In the genomic region with DNA sequence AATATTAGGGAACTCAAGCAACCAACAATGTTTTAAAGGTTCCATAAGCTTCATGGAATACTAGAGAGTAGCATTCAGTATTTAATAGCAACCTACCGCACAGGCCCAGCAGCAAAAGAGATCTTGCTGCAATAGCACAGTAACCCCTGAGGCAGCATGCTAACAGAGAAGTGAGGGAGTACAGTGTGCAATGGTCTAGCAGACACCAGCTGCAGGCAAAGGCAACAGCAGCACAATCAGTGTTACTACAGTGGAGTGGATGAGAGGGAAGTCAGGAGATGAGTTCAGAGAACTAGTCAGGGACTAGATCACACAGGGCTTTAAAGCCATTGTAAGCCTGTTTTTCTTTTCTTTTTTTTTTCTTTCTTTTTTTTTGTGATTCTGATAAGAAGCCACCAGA, we compare ENCODE assay signal across 10 cellular contexts. TPM values are rescaled to one million over a fixed set of nuclear protein-coding genes. Genes with fewer than 3 reads are reported as not detected.
DNase-seq lines count a peak whose midpoint lies in the region; ATAC-seq, FAIRE-seq and TF ChIP-seq lines count a peak whose summit lies in the region.
"Had no signal": no experiment of that assay in that cellular context is flagged by ENCODE, and none has a peak within 500 bp of the region (broad histone marks: within the 10 kb centered on the region; RNA-seq: fewer than 3 reads in every experiment).

No MANE protein-coding gene starts in this region.

- no peaks in the 10 kb centered on the region for H3K9me3 ChIP-seq in A673 (ENCODE audit: low read depth, low read length, poor library complexity, severe bottlenecking)
- no peaks in the 10 kb centered on the region for H3K9me3 ChIP-seq in small intestine (ENCODE audit: control insufficient read depth, low read depth)
- no peaks in the 10 kb centered on the region for H3K9me3 ChIP-seq in transverse colon
- no peaks in the 10 kb centered on the region for H3K9me3 ChIP-seq in MG63
- H3K9me3 ChIP-seq: Caco-2 had no signal

- DNase-seq in A673 (ENCODE audit: low spot score) (peak; percentile 6), fibroblast of gingiva (ENCODE audit: low read depth) (peak; percentile 64), small intestine (peak; percentile 8), transverse colon (no peak), NK-92 (lab: John Stamatoyannopoulos, UW; ENCODE audit: unreplicated experiment) (no peak), MG63 (no peak)
- DNase-seq: left cardiac atrium had no signal

- H3K27ac ChIP-seq in A673 (ENCODE audit: low read depth, low read length, poor library complexity, severe bottlenecking): no peak overlapping the region
- H3K27ac ChIP-seq in small intestine (ENCODE audit: low read depth in 1 of 2, low read length in 1 of 2): no peak overlapping the region
- H3K27ac ChIP-seq in transverse colon: peak overlapping the region in 1 of 4 donors; percentile 41

- no peak for FAIRE-seq in small intestine (lab: Jason Lieb, UNC)

- intact Hi-C loops in A673 (cut with micrococcal nuclease; ENCODE audit: unreplicated experiment): no loop called here
- intact Hi-C loops in transverse colon (cut with DNase I; ENCODE audit: low total_unique reads): no loop called here

- in situ Hi-C loops in transverse colon (cut with MboI; ENCODE audit: low pct_ligation_motif_present in 1 of 4, low pct_unique_long_range_greater_than_20kb in 1 of 4, low sequenced_read_pairs in 3 of 4): loop anchor here in 1 of 4 donors (25.0 kb wide), 1 partner anchor 512 kb away; no protein-coding TSS in a partner anchor

- no peak overlapping the region for H3K4me3 ChIP-seq in A673 (ENCODE audit: low read depth, low read length, poor library complexity, severe bottlenecking)
- H3K4me3 ChIP-seq in small intestine (ENCODE audit: low read depth in 1 of 2, low read length in 2 of 2): no peak overlapping the region
- H3K4me3 ChIP-seq in transverse colon: no peak overlapping the region
- no peak overlapping the region for H3K4me3 ChIP-seq in MG63

- POLR2A ChIA-PET in A673 (lab: Charles Lee; ENCODE audit: low non-redundant PET): no interaction called here

- H3K36me3 ChIP-seq in A673 (ENCODE audit: insufficient read depth, low read length, poor library complexity, severe bottlenecking) (no peaks in the 10 kb centered on the region), small intestine (ENCODE audit: control insufficient read depth in 2 of 2, insufficient read depth in 2 of 2, low read length in 2 of 2) (no peaks in the 10 kb centered on the region), transverse colon (no peaks in the 10 kb centered on the region), MG63 (peaks cover 13% of the 10 kb centered on the region)

- BruUV-seq in A673 (replicated peaks; lab: Mats Ljungman, UMichigan): no TSS peak

- no peaks in the 10 kb centered on the region for H3K27me3 ChIP-seq in A673 (replicated peaks; ENCODE audit: insufficient read depth, low read depth, low read length, poor library complexity)
- no peaks in the 10 kb centered on the region for H3K27me3 ChIP-seq in small intestine (ENCODE audit: control insufficient read depth in 2 of 2, insufficient read depth in 2 of 2, low read length in 2 of 2)
- no peaks in the 10 kb centered on the region for H3K27me3 ChIP-seq in transverse colon
- H3K27me3 ChIP-seq in MG63: no peaks in the 10 kb centered on the region

- H3K4me1 ChIP-seq in A673 (ENCODE audit: insufficient read depth, low read length, poor library complexity, severe bottlenecking) (peaks cover 3% of the 10 kb centered on the region), small intestine (ENCODE audit: control insufficient read depth in 2 of 2, insufficient read depth in 1 of 2, low read depth in 1 of 2, low read length in 1 of 2) (no peaks in the 10 kb centered on the region), transverse colon (peaks cover 3 to 32% (median 23%) of the 10 kb centered on the region in 4 donors)
- H3K4me1 ChIP-seq: Caco-2 had no signal

- CTCF ChIA-PET in A673 (lab: Charles Lee): no interaction called here

- no peak for TF ChIP-seq POLR2A in transverse colon (IDR thresholded peaks at IDR 0.05)

- no peak for TF ChIP-seq EP300 in transverse colon (IDR thresholded peaks at IDR 0.05; ENCODE audit: low read depth)

- 80 to 86% (median 81%) methylated on average over 1 of the region's 1 CpG for WGBS in small intestine, 3 donors
- 72% methylated on average over 1 of the region's 1 CpG; no CpG with 5 or more reads in 1 of the 2 donors for WGBS in transverse colon (ENCODE audit: low coverage in 1 of 2), 2 donors

- ATAC-seq in GM19372 (IDR thresholded peaks at IDR 0.05; ENCODE audit: low read depth, unreplicated experiment): peak; percentile 36
- peak; percentile 31 for ATAC-seq in HG03520 (IDR thresholded peaks at IDR 0.05; ENCODE audit: unreplicated experiment)

- no peak for TF ChIP-seq CTCF in A673 (conservative IDR thresholded peaks at IDR 0.05; ENCODE audit: low read depth, low read length)
- no peak for TF ChIP-seq CTCF in transverse colon (IDR thresholded peaks at IDR 0.05)

RNA-seq across cellular contexts. Expression of gene TICAM2, which starts 2.8 kb away (rescaled TPM):
- total RNA-seq in A673 (2021) (0.32 and 1.3 TPM in 2 replicates), transverse colon (1 to 10 TPM in 1 of 4 donors, under 1 TPM in 1, not detected in 2; 0.68 to 1.1 TPM)
- polyA plus RNA-seq in small intestine: 1 to 10 TPM in 2 of 3 donors, under 1 TPM in 1; 0.27 to 1.6 (median 1.4) TPM
- total RNA-seq in MG63 (2014; rRNA removed; shearing (Covaris generic); ENCODE audit: low replicate concordance): 1.2 and 6.3 TPM in 2 replicates

RNA-seq across cellular contexts. Expression of gene TMED7, which starts 26.3 kb away (rescaled TPM):
- total RNA-seq in A673 (2021) (62.8 and 65.1 TPM in 2 replicates), transverse colon (100 to 1,000 TPM in 2 of 4 donors, 10 to 100 TPM in 2; 29.9 to 122 (median 98.2) TPM)
- polyA plus RNA-seq in small intestine: 10 to 100 TPM; 12.7 to 38.4 (median 13.0) TPM
- total RNA-seq in MG63 (2014; rRNA removed; shearing (Covaris generic); ENCODE audit: low replicate concordance): 57.0 and 78.8 TPM in 2 replicates

RNA-seq across cellular contexts. Expression of gene FEM1C, which starts 54.9 kb away (rescaled TPM):
- total RNA-seq in A673 (2021): 13.7 and 15.0 TPM in 2 replicates
- polyA plus RNA-seq in small intestine: 10 to 100 TPM in 2 of 3 donors, 1 to 10 TPM in 1; 7.9 to 12.7 (median 10.3) TPM
- total RNA-seq in transverse colon: 10 to 100 TPM in 3 of 4 donors, 1 to 10 TPM in 1; 5.8 to 46.0 (median 40.0) TPM
- 12.4 and 23.6 TPM in 2 replicates for total RNA-seq in MG63 (2014; rRNA removed; shearing (Covaris generic); ENCODE audit: low replicate concordance)

Comparison
In these comparisons a context has a peak if more than half of its experiments do, and no peak if none do; other contexts are left out.
1. DNase-seq: peak in A673 (single experiment), fibroblast of gingiva (single experiment) and small intestine (single experiment); none in transverse colon (single experiment), NK-92 (single experiment) and MG63 (single experiment).